8 cellular contexts compared by ENCODE assay signal in the genomic region with DNA sequence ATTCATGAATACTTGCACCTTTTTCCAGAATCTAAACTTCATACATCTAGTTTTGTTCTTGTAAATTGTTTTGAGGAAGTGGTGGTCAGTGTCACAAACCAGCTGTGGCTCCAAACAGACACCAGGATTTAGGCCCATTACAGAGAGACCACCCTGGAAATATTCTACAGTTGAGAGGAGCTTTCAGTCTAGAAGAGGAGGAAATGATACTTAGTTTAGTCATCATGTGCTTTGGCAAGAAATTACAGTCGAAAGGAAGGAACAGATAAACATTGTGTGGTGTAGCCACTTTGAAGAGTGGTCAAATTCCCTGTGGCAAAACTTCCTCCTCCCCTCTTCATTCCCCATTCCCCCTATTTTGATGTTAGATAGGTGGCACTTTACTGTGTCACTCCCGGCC. TPM values are rescaled to one million over a fixed set of nuclear protein-coding genes. Genes with fewer than 3 reads are reported as not detected.
DNase-seq lines count a peak whose midpoint lies in the region; ATAC-seq, FAIRE-seq and TF ChIP-seq lines count a peak whose summit lies in the region.

No MANE protein-coding gene starts in this region.

- 13 to 20% methylated on average over 2 of the region's 2 CpGs for WGBS in lung, 2 donors
- 33 to 60% (median 50%) methylated on average over 2 of the region's 2 CpGs for WGBS in adrenal gland, 4 donors

- FAIRE-seq in GM12891 (lab: Jason Lieb, UNC), result peak; percentile 85

- H3K27me3 ChIP-seq in lung (ENCODE audit: control insufficient read depth, insufficient read depth) (no peaks in the 10 kb centered on the region), adrenal gland (no peaks in the 10 kb centered on the region)

- H3K4me1 ChIP-seq in lung (ENCODE audit: control insufficient read depth in 2 of 2, insufficient read depth in 2 of 2, low read length in 2 of 2) (peaks cover 8 to 14% of the 10 kb centered on the region in 2 donors), adrenal gland (replicated peaks in 1 of 2) (peaks cover 0 to 29% of the 10 kb centered on the region in 2 donors)

- TF ChIP-seq POLR2A in GM12891 (IDR thresholded peaks at IDR 0.05; ENCODE audit: low read depth, low read length) (no peak), adrenal gland (IDR thresholded peaks at IDR 0.05) (no peak)

- H3K36me3 ChIP-seq in lung (ENCODE audit: control insufficient read depth in 2 of 2, insufficient read depth in 2 of 2, low read length in 2 of 2) (no peaks in the 10 kb centered on the region), adrenal gland (replicated peaks in 1 of 2) (no peaks in the 10 kb centered on the region)

- intact Hi-C loops in adrenal gland (cut with DNase I), result no loop called here

- TF ChIP-seq CTCF in lung (IDR thresholded peaks at IDR 0.05; ENCODE audit: control extremely low read depth, extremely low read depth) (no peak), adrenal gland (IDR thresholded peaks at IDR 0.05) (no peak)

- DNase-seq in GM12891 (ENCODE audit: insufficient read length, low spot score), result no peak
- peak; percentile 37 for DNase-seq in SKM-1 treated with dmso at 0.1 percent for 144 hours (lab: John Stamatoyannopoulos, UW; ENCODE audit: unreplicated experiment)
- DNase-seq in lung (ENCODE audit: low spot score), result no peak
- no peak for DNase-seq in GOT3 (lab: John Stamatoyannopoulos, UW)
- DNase-seq in adrenal gland, result no peak
- no peak for DNase-seq in D341Med (ENCODE audit: low spot score)
- DNase-seq in stimulated activated naive CD4-positive, alpha-beta T cell (lab: John Stamatoyannopoulos, UW), result no peak

- H3K9me3 ChIP-seq in lung (ENCODE audit: control insufficient read depth in 2 of 2, insufficient read depth in 1 of 2, low read length in 1 of 2), result no peaks in the 10 kb centered on the region
- no peaks in the 10 kb centered on the region for H3K9me3 ChIP-seq in adrenal gland (replicated peaks in 1 of 3)

- no peak overlapping the region for H3K4me3 ChIP-seq in lung
- H3K4me3 ChIP-seq in adrenal gland, result no peak overlapping the region

- H3K27ac ChIP-seq in lung (ENCODE audit: low read depth in 1 of 2, low read length in 1 of 2) (peak overlapping the region; percentile 4 to 59), adrenal gland (peak overlapping the region in 1 of 5 donors; percentile 2)

- ATAC-seq in HG02870 (IDR thresholded peaks at IDR 0.05; ENCODE audit: unreplicated experiment) (peak; percentile 53), lung (ENCODE audit: insufficient read depth, low FRiP score) (no peak)

TF ChIP-seq in GM12891, 5 proteins besides CTCF, POLR2A, EP300 and RAD21:
- TF ChIP-seq POU2F2 (IDR thresholded peaks at IDR 0.05; ENCODE audit: low read depth, low read length) (no peak), SPI1 (IDR thresholded peaks at IDR 0.05; ENCODE audit: low read depth, low read length) (peak; percentile 85)

RNA-seq across cellular contexts. Expression of a gene that starts 15.7 kb away (rescaled TPM):
- 1.3 TPM for polyA plus RNA-seq in GM12891 (2012; ENCODE audit: low read depth, missing spikeins)
- 10 to 100 TPM; 14.6 to 38.1 TPM for total RNA-seq in lung
- 10 to 100 TPM; 10.0 to 11.4 TPM for polyA plus RNA-seq in lung
- total RNA-seq in adrenal gland, result 10 to 100 TPM in 2 of 8 donors, 1 to 10 TPM in 6; 4.7 to 17.1 (median 6.8) TPM
- 1 to 10 TPM; 4.2 to 6.9 (median 5.5) TPM for polyA plus RNA-seq in adrenal gland
